In the genomic region with DNA sequence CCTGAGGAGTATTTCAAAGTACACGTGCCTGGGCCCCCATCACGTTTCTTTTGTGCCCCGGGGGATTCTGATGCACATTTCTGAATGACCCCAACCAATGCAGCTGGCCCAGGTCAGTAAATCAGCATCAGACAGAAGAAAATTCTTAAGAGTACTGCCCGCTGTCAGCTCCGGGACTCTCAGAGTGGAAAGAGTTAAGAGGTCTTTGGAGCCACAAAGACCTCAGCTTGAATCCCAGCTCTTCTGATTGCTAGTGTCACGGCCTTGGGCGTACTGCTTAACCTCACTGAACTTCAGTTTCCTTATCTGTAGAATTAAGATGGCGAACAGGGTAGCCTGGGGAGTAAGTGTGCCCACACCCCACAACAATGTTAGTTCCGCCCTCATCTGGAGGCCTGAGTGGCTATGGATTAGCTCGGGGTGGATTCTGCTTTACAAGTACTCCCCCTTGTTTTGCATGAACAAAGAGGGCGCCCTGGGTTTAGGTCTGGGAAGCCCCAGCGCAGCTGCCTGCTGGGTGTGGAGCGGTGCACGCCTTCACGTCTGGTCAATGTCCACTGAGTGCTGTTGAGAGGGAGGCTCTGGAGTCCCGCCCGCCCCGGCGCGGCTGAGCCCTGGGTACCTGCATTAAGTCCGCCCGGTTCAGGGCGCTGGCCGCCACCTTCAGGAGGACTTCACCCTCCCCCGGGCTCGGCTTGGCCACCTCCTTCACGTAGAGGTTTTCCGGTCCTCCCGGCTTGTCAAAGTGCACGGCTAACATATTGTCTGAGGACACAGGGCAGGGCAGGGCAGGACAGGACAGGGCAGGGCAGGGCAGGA, we compare ENCODE assay signal across 1 cellular context.
TF ChIP-seq lines count a peak whose summit lies in the region.

No MANE protein-coding gene starts in this region.

TF ChIP-seq in K562, 482 proteins besides CTCF, POLR2A, EP300 and RAD21 (continued from another document and continues in another):
- TF ChIP-seq, protein P1, sequence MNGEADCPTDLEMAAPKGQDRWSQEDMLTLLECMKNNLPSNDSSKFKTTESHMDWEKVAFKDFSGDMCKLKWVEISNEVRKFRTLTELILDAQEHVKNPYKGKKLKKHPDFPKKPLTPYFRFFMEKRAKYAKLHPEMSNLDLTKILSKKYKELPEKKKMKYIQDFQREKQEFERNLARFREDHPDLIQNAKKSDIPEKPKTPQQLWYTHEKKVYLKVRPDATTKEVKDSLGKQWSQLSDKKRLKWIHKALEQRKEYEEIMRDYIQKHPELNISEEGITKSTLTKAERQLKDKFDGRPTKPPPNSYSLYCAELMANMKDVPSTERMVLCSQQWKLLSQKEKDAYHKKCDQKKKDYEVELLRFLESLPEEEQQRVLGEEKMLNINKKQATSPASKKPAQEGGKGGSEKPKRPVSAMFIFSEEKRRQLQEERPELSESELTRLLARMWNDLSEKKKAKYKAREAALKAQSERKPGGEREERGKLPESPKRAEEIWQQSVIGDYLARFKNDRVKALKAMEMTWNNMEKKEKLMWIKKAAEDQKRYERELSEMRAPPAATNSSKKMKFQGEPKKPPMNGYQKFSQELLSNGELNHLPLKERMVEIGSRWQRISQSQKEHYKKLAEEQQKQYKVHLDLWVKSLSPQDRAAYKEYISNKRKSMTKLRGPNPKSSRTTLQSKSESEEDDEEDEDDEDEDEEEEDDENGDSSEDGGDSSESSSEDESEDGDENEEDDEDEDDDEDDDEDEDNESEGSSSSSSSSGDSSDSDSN (IDR thresholded peaks at IDR 0.05; ENCODE audit: borderline replicate concordance in 1 of 2, low read depth in 2 of 2, low read length in 2 of 2) = peak in 1 of 2 experiments; percentile 85; a peak in 2 of 4 replicates
- TF ChIP-seq ZC3H4 (CRISPR knock-in tag; IDR thresholded peaks at IDR 0.05; ENCODE audit: borderline replicate concordance) (peak; percentile 89; the same call in 1 of the 2 replicates), ZNF584 (CRISPR knock-in tag; IDR thresholded peaks at IDR 0.05; ENCODE audit: low read depth) (peak; percentile 29; the same call in 1 of the 2 replicates), ZNF696 (CRISPR knock-in tag; conservative IDR thresholded peaks at IDR 0.05) (no peak), YY1 (IDR thresholded peaks at IDR 0.05; ENCODE audit: borderline replicate concordance in 1 of 3, control insufficient read depth in 1 of 3, extremely low read depth in 1 of 3, insufficient read depth in 3 of 3, insufficient read length in 1 of 3, insufficient replicate concordance in 2 of 3, low read depth in 1 of 3, low read length in 2 of 3) (peak; percentile 35 to 84 (median 63)), POLR2H (tag; IDR thresholded peaks at IDR 0.05; ENCODE audit: low read depth) (0 out of 2 replicates have a peak, but pooled peaks have one; percentile 8), ZNF589 (CRISPR knock-in tag; IDR thresholded peaks at IDR 0.05; ENCODE audit: low read depth) (0 out of 2 replicates have a peak, but pooled peaks have one; percentile 18), ESRRB (CRISPR knock-in tag; IDR thresholded peaks at IDR 0.05; ENCODE audit: borderline replicate concordance) (no peak), HOXB6 (CRISPR knock-in tag; IDR thresholded peaks at IDR 0.05; ENCODE audit: borderline replicate concordance) (no peak), CREM (IDR thresholded peaks at IDR 0.05; ENCODE audit: low read depth) (peak; percentile 5; the same call in 1 of the 2 replicates), ZNF436 (CRISPR knock-in tag; IDR thresholded peaks at IDR 0.05) (no peak), ETS2 (tag; IDR thresholded peaks at IDR 0.05; ENCODE audit: borderline replicate concordance, poor library complexity, severe bottlenecking) (no peak), POLR3G (IDR thresholded peaks at IDR 0.05; ENCODE audit: extremely low read depth, insufficient read length, insufficient replicate concordance) (no peak), MIER1 (IDR thresholded peaks at IDR 0.05; ENCODE audit: low read depth) (no peak), JUND (IDR thresholded peaks at IDR 0.05; ENCODE audit: borderline replicate concordance, low read depth, low read length) (no peak), JUND (tag; IDR thresholded peaks at IDR 0.05; ENCODE audit: borderline replicate concordance, low read depth, low read length) (no peak), NR4A1 (CRISPR knock-in tag; IDR thresholded peaks at IDR 0.05) (no peak), NR4A1 (tag; IDR thresholded peaks at IDR 0.05) (peak; percentile 41; the same call in 1 of the 2 replicates), RBM14 (IDR thresholded peaks at IDR 0.05; ENCODE audit: borderline replicate concordance, insufficient read depth, low read depth, low read length) (no peak), GABPA (tag; conservative IDR thresholded peaks at IDR 0.05; ENCODE audit: low read depth) (no peak), MTA2 (IDR thresholded peaks at IDR 0.05; ENCODE audit: low read depth) (no peak), SAP30 (IDR thresholded peaks at IDR 0.05; ENCODE audit: borderline replicate concordance, insufficient read depth, low read depth, low read length, poor library complexity, severe bottlenecking) (peak; percentile 35), ARID1B (IDR thresholded peaks at IDR 0.05) (peak; percentile 42; the same call in 1 of the 2 replicates), PHF8 (IDR thresholded peaks at IDR 0.05; ENCODE audit: borderline replicate concordance, low read length) (peak; percentile 47; the same call in 1 of the 2 replicates), RBBP5 (IDR thresholded peaks at IDR 0.05; ENCODE audit: borderline replicate concordance, insufficient read depth, low read length, poor library complexity, severe bottlenecking) (peak; percentile 59), ZNF695 (CRISPR knock-in tag; IDR thresholded peaks at IDR 0.05) (no peak), GATAD2A (IDR thresholded peaks at IDR 0.05) (0 out of 2 replicates have a peak, but pooled peaks have one; percentile 47), LCOR (CRISPR knock-in tag; IDR thresholded peaks at IDR 0.05) (0 out of 2 replicates have a peak, but pooled peaks have one; percentile 83), KLF16 (IDR thresholded peaks at IDR 0.05) (peak; percentile 75), ATF1 (CRISPR knock-in tag; IDR thresholded peaks at IDR 0.05) (no peak), ATF1 (tag; IDR thresholded peaks at IDR 0.05) (no peak), MEF2A (IDR thresholded peaks at IDR 0.05; ENCODE audit: control insufficient read depth, low read depth, low read length) (no peak), CBFA2T3 (IDR thresholded peaks at IDR 0.05) (peak; percentile 67), CSDE1 (IDR thresholded peaks at IDR 0.05) (no peak), FIP1L1 (IDR thresholded peaks at IDR 0.05; ENCODE audit: low read depth, low read length, poor library complexity, severe bottlenecking) (peak; percentile 8), BHLHE40 (IDR thresholded peaks at IDR 0.05; ENCODE audit: low read length) (no peak), POLR2AphosphoS5 (IDR thresholded peaks at IDR 0.05; ENCODE audit: control insufficient read depth, insufficient read depth, low read depth, low read length) (0 out of 2 replicates have a peak, but pooled peaks have one; percentile 16)
- TF ChIP-seq, protein P2, sequence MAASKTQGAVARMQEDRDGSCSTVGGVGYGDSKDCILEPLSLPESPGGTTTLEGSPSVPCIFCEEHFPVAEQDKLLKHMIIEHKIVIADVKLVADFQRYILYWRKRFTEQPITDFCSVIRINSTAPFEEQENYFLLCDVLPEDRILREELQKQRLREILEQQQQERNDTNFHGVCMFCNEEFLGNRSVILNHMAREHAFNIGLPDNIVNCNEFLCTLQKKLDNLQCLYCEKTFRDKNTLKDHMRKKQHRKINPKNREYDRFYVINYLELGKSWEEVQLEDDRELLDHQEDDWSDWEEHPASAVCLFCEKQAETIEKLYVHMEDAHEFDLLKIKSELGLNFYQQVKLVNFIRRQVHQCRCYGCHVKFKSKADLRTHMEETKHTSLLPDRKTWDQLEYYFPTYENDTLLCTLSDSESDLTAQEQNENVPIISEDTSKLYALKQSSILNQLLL (CRISPR knock-in tag; IDR thresholded peaks at IDR 0.05; ENCODE audit: borderline replicate concordance) = no peak
- TF ChIP-seq, protein P3, sequence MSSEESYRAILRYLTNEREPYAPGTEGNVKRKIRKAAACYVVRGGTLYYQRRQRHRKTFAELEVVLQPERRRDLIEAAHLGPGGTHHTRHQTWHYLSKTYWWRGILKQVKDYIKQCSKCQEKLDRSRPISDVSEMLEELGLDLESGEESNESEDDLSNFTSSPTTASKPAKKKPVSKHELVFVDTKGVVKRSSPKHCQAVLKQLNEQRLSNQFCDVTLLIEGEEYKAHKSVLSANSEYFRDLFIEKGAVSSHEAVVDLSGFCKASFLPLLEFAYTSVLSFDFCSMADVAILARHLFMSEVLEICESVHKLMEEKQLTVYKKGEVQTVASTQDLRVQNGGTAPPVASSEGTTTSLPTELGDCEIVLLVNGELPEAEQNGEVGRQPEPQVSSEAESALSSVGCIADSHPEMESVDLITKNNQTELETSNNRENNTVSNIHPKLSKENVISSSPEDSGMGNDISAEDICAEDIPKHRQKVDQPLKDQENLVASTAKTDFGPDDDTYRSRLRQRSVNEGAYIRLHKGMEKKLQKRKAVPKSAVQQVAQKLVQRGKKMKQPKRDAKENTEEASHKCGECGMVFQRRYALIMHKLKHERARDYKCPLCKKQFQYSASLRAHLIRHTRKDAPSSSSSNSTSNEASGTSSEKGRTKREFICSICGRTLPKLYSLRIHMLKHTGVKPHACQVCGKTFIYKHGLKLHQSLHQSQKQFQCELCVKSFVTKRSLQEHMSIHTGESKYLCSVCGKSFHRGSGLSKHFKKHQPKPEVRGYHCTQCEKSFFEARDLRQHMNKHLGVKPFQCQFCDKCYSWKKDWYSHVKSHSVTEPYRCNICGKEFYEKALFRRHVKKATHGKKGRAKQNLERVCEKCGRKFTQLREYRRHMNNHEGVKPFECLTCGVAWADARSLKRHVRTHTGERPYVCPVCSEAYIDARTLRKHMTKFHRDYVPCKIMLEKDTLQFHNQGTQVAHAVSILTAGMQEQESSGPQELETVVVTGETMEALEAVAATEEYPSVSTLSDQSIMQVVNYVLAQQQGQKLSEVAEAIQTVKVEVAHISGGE (CRISPR knock-in tag; IDR thresholded peaks at IDR 0.05) = peak in 1 of 3 experiments; percentile 5; a peak in 2 of 6 replicates
- TF ChIP-seq, protein P4, sequence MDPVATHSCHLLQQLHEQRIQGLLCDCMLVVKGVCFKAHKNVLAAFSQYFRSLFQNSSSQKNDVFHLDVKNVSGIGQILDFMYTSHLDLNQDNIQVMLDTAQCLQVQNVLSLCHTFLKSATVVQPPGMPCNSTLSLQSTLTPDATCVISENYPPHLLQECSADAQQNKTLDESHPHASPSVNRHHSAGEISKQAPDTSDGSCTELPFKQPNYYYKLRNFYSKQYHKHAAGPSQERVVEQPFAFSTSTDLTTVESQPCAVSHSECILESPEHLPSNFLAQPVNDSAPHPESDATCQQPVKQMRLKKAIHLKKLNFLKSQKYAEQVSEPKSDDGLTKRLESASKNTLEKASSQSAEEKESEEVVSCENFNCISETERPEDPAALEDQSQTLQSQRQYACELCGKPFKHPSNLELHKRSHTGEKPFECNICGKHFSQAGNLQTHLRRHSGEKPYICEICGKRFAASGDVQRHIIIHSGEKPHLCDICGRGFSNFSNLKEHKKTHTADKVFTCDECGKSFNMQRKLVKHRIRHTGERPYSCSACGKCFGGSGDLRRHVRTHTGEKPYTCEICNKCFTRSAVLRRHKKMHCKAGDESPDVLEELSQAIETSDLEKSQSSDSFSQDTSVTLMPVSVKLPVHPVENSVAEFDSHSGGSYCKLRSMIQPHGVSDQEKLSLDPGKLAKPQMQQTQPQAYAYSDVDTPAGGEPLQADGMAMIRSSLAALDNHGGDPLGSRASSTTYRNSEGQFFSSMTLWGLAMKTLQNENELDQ (CRISPR knock-in tag; IDR thresholded peaks at IDR 0.05; ENCODE audit: borderline replicate concordance) = no peak
- TF ChIP-seq, protein P5, sequence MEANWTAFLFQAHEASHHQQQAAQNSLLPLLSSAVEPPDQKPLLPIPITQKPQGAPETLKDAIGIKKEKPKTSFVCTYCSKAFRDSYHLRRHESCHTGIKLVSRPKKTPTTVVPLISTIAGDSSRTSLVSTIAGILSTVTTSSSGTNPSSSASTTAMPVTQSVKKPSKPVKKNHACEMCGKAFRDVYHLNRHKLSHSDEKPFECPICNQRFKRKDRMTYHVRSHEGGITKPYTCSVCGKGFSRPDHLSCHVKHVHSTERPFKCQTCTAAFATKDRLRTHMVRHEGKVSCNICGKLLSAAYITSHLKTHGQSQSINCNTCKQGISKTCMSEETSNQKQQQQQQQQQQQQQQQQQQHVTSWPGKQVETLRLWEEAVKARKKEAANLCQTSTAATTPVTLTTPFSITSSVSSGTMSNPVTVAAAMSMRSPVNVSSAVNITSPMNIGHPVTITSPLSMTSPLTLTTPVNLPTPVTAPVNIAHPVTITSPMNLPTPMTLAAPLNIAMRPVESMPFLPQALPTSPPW (CRISPR knock-in tag; IDR thresholded peaks at IDR 0.05) = peak; percentile 76
- TF ChIP-seq, protein P6, sequence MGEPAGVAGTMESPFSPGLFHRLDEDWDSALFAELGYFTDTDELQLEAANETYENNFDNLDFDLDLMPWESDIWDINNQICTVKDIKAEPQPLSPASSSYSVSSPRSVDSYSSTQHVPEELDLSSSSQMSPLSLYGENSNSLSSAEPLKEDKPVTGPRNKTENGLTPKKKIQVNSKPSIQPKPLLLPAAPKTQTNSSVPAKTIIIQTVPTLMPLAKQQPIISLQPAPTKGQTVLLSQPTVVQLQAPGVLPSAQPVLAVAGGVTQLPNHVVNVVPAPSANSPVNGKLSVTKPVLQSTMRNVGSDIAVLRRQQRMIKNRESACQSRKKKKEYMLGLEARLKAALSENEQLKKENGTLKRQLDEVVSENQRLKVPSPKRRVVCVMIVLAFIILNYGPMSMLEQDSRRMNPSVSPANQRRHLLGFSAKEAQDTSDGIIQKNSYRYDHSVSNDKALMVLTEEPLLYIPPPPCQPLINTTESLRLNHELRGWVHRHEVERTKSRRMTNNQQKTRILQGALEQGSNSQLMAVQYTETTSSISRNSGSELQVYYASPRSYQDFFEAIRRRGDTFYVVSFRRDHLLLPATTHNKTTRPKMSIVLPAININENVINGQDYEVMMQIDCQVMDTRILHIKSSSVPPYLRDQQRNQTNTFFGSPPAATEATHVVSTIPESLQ (CRISPR knock-in tag; IDR thresholded peaks at IDR 0.05) = peak; percentile 91
- TF ChIP-seq, protein P7, sequence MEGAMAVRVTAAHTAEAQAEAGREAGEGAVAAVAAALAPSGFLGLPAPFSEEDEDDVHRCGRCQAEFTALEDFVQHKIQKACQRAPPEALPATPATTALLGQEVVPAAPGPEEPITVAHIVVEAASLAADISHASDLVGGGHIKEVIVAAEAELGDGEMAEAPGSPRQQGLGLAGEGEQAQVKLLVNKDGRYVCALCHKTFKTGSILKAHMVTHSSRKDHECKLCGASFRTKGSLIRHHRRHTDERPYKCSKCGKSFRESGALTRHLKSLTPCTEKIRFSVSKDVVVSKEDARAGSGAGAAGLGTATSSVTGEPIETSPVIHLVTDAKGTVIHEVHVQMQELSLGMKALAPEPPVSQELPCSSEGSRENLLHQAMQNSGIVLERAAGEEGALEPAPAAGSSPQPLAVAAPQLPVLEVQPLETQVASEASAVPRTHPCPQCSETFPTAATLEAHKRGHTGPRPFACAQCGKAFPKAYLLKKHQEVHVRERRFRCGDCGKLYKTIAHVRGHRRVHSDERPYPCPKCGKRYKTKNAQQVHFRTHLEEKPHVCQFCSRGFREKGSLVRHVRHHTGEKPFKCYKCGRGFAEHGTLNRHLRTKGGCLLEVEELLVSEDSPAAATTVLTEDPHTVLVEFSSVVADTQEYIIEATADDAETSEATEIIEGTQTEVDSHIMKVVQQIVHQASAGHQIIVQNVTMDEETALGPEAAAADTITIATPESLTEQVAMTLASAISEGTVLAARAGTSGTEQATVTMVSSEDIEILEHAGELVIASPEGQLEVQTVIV (CRISPR knock-in tag; IDR thresholded peaks at IDR 0.05; ENCODE audit: borderline replicate concordance) = no peak
